Comparison of ENCODE assay signal across 8 cellular contexts in genomic region chr17:42885806-42886205, GRCh38. TPM values are rescaled to one million over a fixed set of nuclear protein-coding genes. Genes with fewer than 3 reads are reported as not detected.
"Had no signal": no experiment of that assay in that cellular context is flagged by ENCODE, and none has a peak within 500 bp of the region (broad histone marks: within the 10 kb centered on the region; RNA-seq: fewer than 3 reads in every experiment).

No MANE protein-coding gene starts in this region.

RNA-seq across cellular contexts. Expression of gene G6PC1, which starts 14.8 kb away (rescaled TPM):
- total RNA-seq: LHCN-M2, MCF 10A, NCI-H460, PC-9, Right ventricle myocardium inferior, RPMI7951, SJCRH30, SK-MEL-5 had no signal

RNA-seq across cellular contexts. Expression of gene AOC3, which starts 34.8 kb away (rescaled TPM):
- total RNA-seq: RPMI7951 had no signal
